Comparison of ENCODE assay signal across 8 cellular contexts in genomic region chr3:196079736-196080516, GRCh38. TPM values are rescaled to one million over a fixed set of nuclear protein-coding genes. Genes with fewer than 3 reads are reported as not detected.
DNase-seq lines count a peak whose midpoint lies in the region; ATAC-seq and TF ChIP-seq lines count a peak whose summit lies in the region.
"Not testable (repeated sequence)": the region's sequence is repeated elsewhere in the genome, so short reads cannot be mapped to it uniquely, and the experiment has no call there.

No MANE protein-coding gene starts in this region.

- H3K27me3 ChIP-seq in HUES64 (ENCODE audit: insufficient read depth, low read length); right atrium auricular region: not testable (repeated sequence)

- not testable (repeated sequence) for H3K27ac ChIP-seq in HUES64 (ENCODE audit: low read depth, low read length); coronary artery
- H3K27ac ChIP-seq in RWPE1 (peak overlapping the region; percentile 41), right atrium auricular region (peak overlapping the region; percentile 94 to 98)

- peak overlapping the region; percentile 97 for H3K4me3 Mint-ChIP-seq in CD14-positive monocyte
- H3K4me3 Mint-ChIP-seq in activated T-cell treated with anti-CD3 and anti-CD28 coated beads, Interleukin-2, amount 50 U/mL, for 72 hours: peak overlapping the region; percentile 91 to 95
- H3K4me3 Mint-ChIP-seq in natural killer cell treated with Interleukin-12 subunit alpha and Interleukin-12 subunit beta and Interleukin-15 and Interleukin-18, amount 100 ng/mL, for 72 hours: peak overlapping the region; percentile 92
- H3K4me3 Mint-ChIP-seq in stimulated activated naive CD8-positive, alpha-beta T cell treated with anti-CD3 and anti-CD28 coated beads, Interleukin-15, Interleukin-2, amounts not matched to agents 100 ng/mL and 50 ng/mL, for 24 hours: peak overlapping the region; percentile 100

- H3K4me1 ChIP-seq in HUES64 (ENCODE audit: insufficient read depth, low read length): peaks cover 10% of the 10 kb centered on the region; the same call in 1 of the 2 replicates
- peaks cover 0 to 33% of the 10 kb centered on the region in 2 donors for H3K4me1 ChIP-seq in right atrium auricular region

- CTCF ChIA-PET in RWPE1 (lab: Yijun Ruan, JAX): interaction anchor here (0.6 to 1.0 kb wide), 3 partner anchors 9 to 661 kb away, joined by 3 to 4 read pairs (median 3); no protein-coding TSS in a partner anchor

- not testable (repeated sequence) for DNase-seq in CD14-positive monocyte (ENCODE audit: low spot score); RWPE1 (ENCODE audit: low spot score); activated T-cell treated with anti-CD3 and anti-CD28 coated beads, Interleukin-2, amount 50 U/mL, for 72 hours; coronary artery (ENCODE audit: low spot score); right atrium auricular region (ENCODE audit: low spot score); natural killer cell treated with Interleukin-12 subunit alpha and Interleukin-12 subunit beta and Interleukin-15 and Interleukin-18, amount 100 ng/mL, for 72 hours (ENCODE audit: low spot score)

- peak overlapping the region; percentile 97 for H3K4me3 ChIP-seq in HUES64 (ENCODE audit: low read length)
- H3K4me3 ChIP-seq in coronary artery: peak overlapping the region; percentile 98
- peak overlapping the region; percentile 90 to 95 for H3K4me3 ChIP-seq in right atrium auricular region

- not testable (repeated sequence) for TF ChIP-seq CTCF in CD14-positive monocyte (IDR thresholded peaks at IDR 0.05); RWPE1 (conservative IDR thresholded peaks at IDR 0.05; ENCODE audit: low read depth); coronary artery (IDR thresholded peaks at IDR 0.05); right atrium auricular region (IDR thresholded peaks at IDR 0.05)

- peaks cover 27% of the 10 kb centered on the region for H3K36me3 ChIP-seq in HUES64 (ENCODE audit: insufficient read depth, low read length)
- H3K36me3 ChIP-seq in right atrium auricular region: peaks cover 13% of the 10 kb centered on the region

- not testable (repeated sequence) for H3K27me3 Mint-ChIP-seq in CD14-positive monocyte (ENCODE audit: low read depth in 3 of 3); activated T-cell treated with anti-CD3 and anti-CD28 coated beads, Interleukin-2, amount 50 U/mL, for 72 hours (ENCODE audit: low read depth); natural killer cell treated with Interleukin-12 subunit alpha and Interleukin-12 subunit beta and Interleukin-15 and Interleukin-18, amount 100 ng/mL, for 72 hours; stimulated activated naive CD8-positive, alpha-beta T cell treated with anti-CD3 and anti-CD28 coated beads, Interleukin-15, Interleukin-2, amounts not matched to agents 100 ng/mL and 50 ng/mL, for 24 hours

- WGBS in HUES64: 90% methylated on average over 16 of the region's 16 CpGs

- not testable (repeated sequence) for ATAC-seq in activated T-cell treated with anti-CD3 and anti-CD28 coated beads, Interleukin-2, amount 50 U/mL, for 72 hours (replicated peaks in 1 of 2); natural killer cell treated with Interleukin-12 subunit alpha and Interleukin-12 subunit beta and Interleukin-15 and Interleukin-18, amount 100 ng/mL, for 72 hours

- intact Hi-C loops in CD14-positive monocyte (cut with micrococcal nuclease): loop anchor here in 1 of 2 donors (5.0 kb wide), 1 partner anchor 42 kb away; no protein-coding TSS in a partner anchor

- H3K9me3 ChIP-seq in HUES64 (ENCODE audit: insufficient read depth, low read depth, low read length); right atrium auricular region: not testable (repeated sequence)

- not testable (repeated sequence) for H3K9ac ChIP-seq in HUES64 (ENCODE audit: low read depth, low read length)

- POLR2A ChIA-PET in RWPE1 (lab: Yijun Ruan, JAX; ENCODE audit: low non-redundant PET): not testable (repeated sequence)

- H3K4me1 Mint-ChIP-seq in CD14-positive monocyte: peaks cover 32% of the 10 kb centered on the region
- H3K4me1 Mint-ChIP-seq in activated T-cell treated with anti-CD3 and anti-CD28 coated beads, Interleukin-2, amount 50 U/mL, for 72 hours (ENCODE audit: low read depth): peaks cover 62% of the 10 kb centered on the region
- H3K4me1 Mint-ChIP-seq in natural killer cell treated with Interleukin-12 subunit alpha and Interleukin-12 subunit beta and Interleukin-15 and Interleukin-18, amount 100 ng/mL, for 72 hours (ENCODE audit: low read depth in 2 of 2): peaks cover 29 to 42% of the 10 kb centered on the region in 2 donors
- peaks cover 56% of the 10 kb centered on the region for H3K4me1 Mint-ChIP-seq in stimulated activated naive CD8-positive, alpha-beta T cell treated with anti-CD3 and anti-CD28 coated beads, Interleukin-15, Interleukin-2, amounts not matched to agents 100 ng/mL and 50 ng/mL, for 24 hours (ENCODE audit: low read depth)

- not testable (repeated sequence) for H3K9me3 Mint-ChIP-seq in CD14-positive monocyte; activated T-cell treated with anti-CD3 and anti-CD28 coated beads, Interleukin-2, amount 50 U/mL, for 72 hours; natural killer cell treated with Interleukin-12 subunit alpha and Interleukin-12 subunit beta and Interleukin-15 and Interleukin-18, amount 100 ng/mL, for 72 hours; stimulated activated naive CD8-positive, alpha-beta T cell treated with anti-CD3 and anti-CD28 coated beads, Interleukin-15, Interleukin-2, amounts not matched to agents 100 ng/mL and 50 ng/mL, for 24 hours

- peak overlapping the region in 5 of 7 donors; percentile 58 to 96 (median 92) for H3K27ac Mint-ChIP-seq in CD14-positive monocyte
- H3K27ac Mint-ChIP-seq in activated T-cell treated with anti-CD3 and anti-CD28 coated beads, Interleukin-2, amount 50 U/mL, for 72 hours: peak overlapping the region; percentile 93
- H3K27ac Mint-ChIP-seq in natural killer cell treated with Interleukin-12 subunit alpha and Interleukin-12 subunit beta and Interleukin-15 and Interleukin-18, amount 100 ng/mL, for 72 hours: peak overlapping the region; percentile 86 to 93
- peak overlapping the region; percentile 98 for H3K27ac Mint-ChIP-seq in stimulated activated naive CD8-positive, alpha-beta T cell treated with anti-CD3 and anti-CD28 coated beads, Interleukin-15, Interleukin-2, amounts not matched to agents 100 ng/mL and 50 ng/mL, for 24 hours

- H3K36me3 Mint-ChIP-seq in CD14-positive monocyte: peaks cover 15 to 24% of the 10 kb centered on the region in 2 donors
- peaks cover 15 to 20% of the 10 kb centered on the region in 2 donors for H3K36me3 Mint-ChIP-seq in activated T-cell treated with anti-CD3 and anti-CD28 coated beads, Interleukin-2, amount 50 U/mL, for 72 hours (ENCODE audit: insufficient read depth in 2 of 2)
- H3K36me3 Mint-ChIP-seq in natural killer cell treated with Interleukin-12 subunit alpha and Interleukin-12 subunit beta and Interleukin-15 and Interleukin-18, amount 100 ng/mL, for 72 hours: peaks cover 29% of the 10 kb centered on the region
- H3K36me3 Mint-ChIP-seq in stimulated activated naive CD8-positive, alpha-beta T cell treated with anti-CD3 and anti-CD28 coated beads, Interleukin-15, Interleukin-2, amounts not matched to agents 100 ng/mL and 50 ng/mL, for 24 hours (ENCODE audit: low read depth): peaks cover 52% of the 10 kb centered on the region

RNA-seq across cellular contexts. Expression of gene TFRC, which starts 2.0 kb away (rescaled TPM):
- 1 to 10 TPM; 6.6 to 7.9 TPM for polyA plus RNA-seq in CD14-positive monocyte
- polyA plus RNA-seq in HUES64 (2013, experiment 1 of 2): 53.3 TPM
- polyA plus RNA-seq in HUES64 (2013, experiment 2 of 2): 50.8 TPM
- total RNA-seq in activated T-cell treated with anti-CD3 and anti-CD28 coated beads, Interleukin-2, amount 50 U/mL, for 72 hours: 100 to 1,000 TPM; 164 to 174 TPM
- 10 to 100 TPM; 47.9 to 98.0 TPM for total RNA-seq in right atrium auricular region
- 100 to 1,000 TPM; 395 to 476 TPM for total RNA-seq in natural killer cell treated with Interleukin-12 subunit alpha and Interleukin-12 subunit beta and Interleukin-15 and Interleukin-18, amount 100 ng/mL, for 72 hours
